In genomic region chr11:32792948-32793475, GRCh38 we compare ENCODE assay signal across 8 cellular contexts. TPM values are rescaled to one million over a fixed set of nuclear protein-coding genes. Genes with fewer than 3 reads are reported as not detected.
DNase-seq lines count a peak whose midpoint lies in the region; ATAC-seq and TF ChIP-seq lines count a peak whose summit lies in the region.

No MANE protein-coding gene starts in this region.

- no peaks in the 10 kb centered on the region for H4K20me1 ChIP-seq in Karpas-422 (ENCODE audit: insufficient read depth, low read depth, low read length)

- no peaks in the 10 kb centered on the region for H3K9me2 ChIP-seq in Karpas-422 (replicated peaks; ENCODE audit: insufficient read depth, low read length)

- intact Hi-C loops in heart left ventricle (cut with DNase I): loop anchor here (1.0 to 10.0 kb wide), 10 partner anchors 78 to 471 kb away; partner anchors contain the start of gene EIF3M (in 1 of the 10)
- intact Hi-C loops in prostate gland (cut with DNase I): loop anchor here (5.0 to 10.0 kb wide), 2 partner anchors 408 to 471 kb away; no protein-coding TSS in a partner anchor

- no peaks in the 10 kb centered on the region for H3K36me3 ChIP-seq in Karpas-422 (ENCODE audit: insufficient read depth, low read length)
- H3K36me3 ChIP-seq in SJCRH30: no peaks in the 10 kb centered on the region
- H3K36me3 ChIP-seq in heart left ventricle: no peaks in the 10 kb centered on the region
- H3K36me3 ChIP-seq in prostate gland: no peaks in the 10 kb centered on the region

- H3K27me3 ChIP-seq in Karpas-422 (ENCODE audit: low read length) (no peaks in the 10 kb centered on the region), SJCRH30 (peaks cover 3% of the 10 kb centered on the region; the same call in 1 of the 2 replicates), heart left ventricle (peaks cover 0 to 18% (median 0%) of the 10 kb centered on the region in 9 donors), prostate gland (replicated peaks; ENCODE audit: insufficient read depth) (no peaks in the 10 kb centered on the region)

- DNase-seq in D341Med (ENCODE audit: low spot score) (peak; percentile 55), Karpas-422 (peak; percentile 92), SJCRH30 (peak; percentile 10 to 67), heart left ventricle (peak in 3 of 5 donors; percentile 28 to 59 (median 37)), prostate gland (ENCODE audit: low spot score) (peak; percentile 53), NCI-H128 (lab: John Stamatoyannopoulos, UW; ENCODE audit: unreplicated experiment) (no peak)
- peak; percentile 65 for DNase-seq in activated naive CD4-positive, alpha-beta T cell treated with Interleukin-2 at 50 U/mL for 16 hours

- no peaks in the 10 kb centered on the region for H3K9me3 ChIP-seq in Karpas-422 (ENCODE audit: low read length)
- H3K9me3 ChIP-seq in SJCRH30 (replicated peaks): no peaks in the 10 kb centered on the region
- H3K9me3 ChIP-seq in heart left ventricle: no peaks in the 10 kb centered on the region
- H3K9me3 ChIP-seq in prostate gland: no peaks in the 10 kb centered on the region

- TF ChIP-seq CTCF in heart left ventricle (IDR thresholded peaks at IDR 0.05): peak; percentile 55 to 78 (median 66)
- TF ChIP-seq CTCF in prostate gland (IDR thresholded peaks at IDR 0.05): peak; percentile 50 to 69 (median 66)

- H3K4me2 ChIP-seq in Karpas-422 (ENCODE audit: low read depth, low read length, poor library complexity, severe bottlenecking): peak overlapping the region; percentile 73

- H3K79me2 ChIP-seq in Karpas-422 (ENCODE audit: low read length): no peaks in the 10 kb centered on the region

- H2AFZ ChIP-seq in Karpas-422 (ENCODE audit: low read length): peak overlapping the region; percentile 95

- ATAC-seq in GM21447 (IDR thresholded peaks at IDR 0.05; ENCODE audit: unreplicated experiment) (peak; percentile 79), heart left ventricle (peak in 3 of 4 donors; percentile 52 to 72 (median 62))

- H3K4me1 ChIP-seq in Karpas-422 (ENCODE audit: low read length) (peaks cover 30% of the 10 kb centered on the region), SJCRH30 (no peaks in the 10 kb centered on the region), heart left ventricle (peaks cover 0 to 7% (median 0%) of the 10 kb centered on the region in 12 donors), prostate gland (replicated peaks) (no peaks in the 10 kb centered on the region)

- H3K9ac ChIP-seq in Karpas-422 (ENCODE audit: low read length): peak overlapping the region; percentile 60

- TF ChIP-seq POLR2A in heart left ventricle (IDR thresholded peaks at IDR 0.05): no peak
- no peak for TF ChIP-seq POLR2A in prostate gland (IDR thresholded peaks at IDR 0.05)

- WGBS in heart left ventricle, 4 donors: 18 to 21% (median 18%) methylated on average over 13 of the region's 13 CpGs
- 20% methylated on average over 13 of the region's 13 CpGs for WGBS in prostate gland

- H3K4me3 ChIP-seq in Karpas-422 (ENCODE audit: low read length) (peak overlapping the region; percentile 46), SJCRH30 (no peak overlapping the region), heart left ventricle (peak overlapping the region in 2 of 12 donors; percentile 21 to 29), prostate gland (no peak overlapping the region)

- H3K27ac ChIP-seq in Karpas-422 (ENCODE audit: low read length) (peak overlapping the region; percentile 75; the same call in 1 of the 2 replicates), SJCRH30 (no peak overlapping the region), heart left ventricle (no peak overlapping the region), prostate gland (no peak overlapping the region)

RNA-seq across cellular contexts. Expression of gene CCDC73, which starts 1.4 kb away (rescaled TPM):
- total RNA-seq in Karpas-422 (2014; rRNA removed; shearing (Covaris generic); ENCODE audit: low replicate concordance): 2.5 and 3.0 TPM in 2 replicates
- 0.02 TPM in 1 of 2 replicates, not detected in the other for total RNA-seq in SJCRH30 (2014; rRNA removed; shearing (Covaris generic))
- not detected for total RNA-seq in heart left ventricle
- polyA plus RNA-seq in heart left ventricle: under 1 TPM in 1 of 2 donors, not detected in 1; 0.01 TPM
- total RNA-seq in prostate gland: 1 to 10 TPM in 1 of 2 donors, under 1 TPM in 1; 0.09 to 2.7 TPM

RNA-seq across cellular contexts. Expression of gene PRRG4, which starts 36.7 kb away (rescaled TPM):
- total RNA-seq in Karpas-422 (2014; rRNA removed; shearing (Covaris generic); ENCODE audit: low replicate concordance): 0.11 and 0.19 TPM in 2 replicates
- not detected in 2 replicates for total RNA-seq in SJCRH30 (2014; rRNA removed; shearing (Covaris generic))
- total RNA-seq in heart left ventricle (1 to 10 TPM in 2 of 9 donors, under 1 TPM in 7; 0.12 to 1.4 (median 0.39) TPM), prostate gland (10 to 100 TPM in 1 of 2 donors, 1 to 10 TPM in 1; 5.2 to 21.7 TPM)
- under 1 TPM; 0.14 to 0.57 TPM for polyA plus RNA-seq in heart left ventricle
